ENCODE assay signal across 12 cellular contexts in genomic region chr14:50452979-50453705, GRCh38. TPM values are rescaled to one million over a fixed set of nuclear protein-coding genes. Genes with fewer than 3 reads are reported as not detected.
DNase-seq lines count a peak whose midpoint lies in the region; ATAC-seq and TF ChIP-seq lines count a peak whose summit lies in the region.
"Had no signal": no experiment of that assay in that cellular context is flagged by ENCODE, and none has a peak within 500 bp of the region (broad histone marks: within the 10 kb centered on the region; RNA-seq: fewer than 3 reads in every experiment).

No MANE protein-coding gene starts in this region.

- H4K8ac ChIP-seq in mesenchymal stem cell (ENCODE audit: low read length) = no peak overlapping the region

- H3K18ac ChIP-seq in mesenchymal stem cell (ENCODE audit: low read depth in 1 of 2, low read length in 2 of 2) = no peak overlapping the region

- H3K27ac ChIP-seq in mesenchymal stem cell (ENCODE audit: low read length, poor library complexity, severe bottlenecking) = no peak overlapping the region

- no peaks in the 10 kb centered on the region for H3K27me3 Mint-ChIP-seq in nephron progenitor cell (ENCODE audit: low read depth, poor library complexity)

- no peak overlapping the region for H3K14ac ChIP-seq in mesenchymal stem cell (ENCODE audit: low read length in 2 of 2)

- H3K4me3 ChIP-seq in choroid plexus epithelial cell (ENCODE audit: low read depth, low read length) (no peak overlapping the region), mesenchymal stem cell (ENCODE audit: insufficient read depth in 1 of 2, low read depth in 1 of 2, low read length in 2 of 2) (peak overlapping the region in 1 of 2 experiments; percentile 50)

- intact Hi-C loops in left ventricle myocardium superior (cut with micrococcal nuclease) = no loop called here

- peak; percentile 18 for DNase-seq in Ammon's horn (ENCODE audit: low spot score)
- DNase-seq in NCI-H1105 treated with DMSO at 0.1 percent for 48 hours (lab: John Stamatoyannopoulos, UW) = peak; percentile 72
- DNase-seq in choroid plexus epithelial cell (ENCODE audit: low read depth) = peak; percentile 86
- peak; percentile 56 for DNase-seq in mesenchymal stem cell
- DNase-seq in nephron progenitor cell = no peak
- no peak for DNase-seq in NOMO-1 treated with dmso at 0.1 percent for 144 hours (lab: John Stamatoyannopoulos, UW; ENCODE audit: unreplicated experiment)
- DNase-seq in left ventricle myocardium superior = no peak
- DNase-seq in HT-29 (ENCODE audit: low spot score) = no peak
- DNase-seq: immature natural killer cell, NCI-H1436, retina, Right ventricle myocardium superior had no signal

- H4K91ac ChIP-seq in mesenchymal stem cell (ENCODE audit: low read length) = no peak overlapping the region

- H3K23ac ChIP-seq in mesenchymal stem cell (ENCODE audit: low read length in 2 of 2) = no peak overlapping the region

- no peak overlapping the region for H2BK5ac ChIP-seq in mesenchymal stem cell (ENCODE audit: low read depth, low read length, poor library complexity, severe bottlenecking)

- H2AFZ ChIP-seq in mesenchymal stem cell (ENCODE audit: low read depth, low read length) = no peak overlapping the region

- H3K4me1 ChIP-seq in mesenchymal stem cell (ENCODE audit: control insufficient read depth, insufficient read depth, low read depth, low read length) = no peaks in the 10 kb centered on the region

- TF ChIP-seq CTCF in choroid plexus epithelial cell (conservative IDR thresholded peaks at IDR 0.05; ENCODE audit: low read depth, low read length) (no peak), nephron progenitor cell (IDR thresholded peaks at IDR 0.05) (no peak)

- no peaks in the 10 kb centered on the region for H3K4me1 Mint-ChIP-seq in nephron progenitor cell
- H3K4me1 Mint-ChIP-seq: immature natural killer cell had no signal

- 100% methylated on average over 1 of the region's 3 CpGs for WGBS in mesenchymal stem cell

- no peak for ATAC-seq in left ventricle myocardium superior

- peaks cover 15% of the 10 kb centered on the region for H3K79me1 ChIP-seq in mesenchymal stem cell (replicated peaks; ENCODE audit: low read length, poor library complexity, severe bottlenecking)

- no peaks in the 10 kb centered on the region for H3K27me3 ChIP-seq in mesenchymal stem cell (ENCODE audit: control insufficient read depth in 1 of 2, insufficient read depth in 1 of 2, low read length in 2 of 2)

- peaks cover 4 to 83% of the 10 kb centered on the region in 2 experiments for H3K36me3 ChIP-seq in mesenchymal stem cell (ENCODE audit: control insufficient read depth in 1 of 2, insufficient read depth in 2 of 2, low read depth in 1 of 2, low read length in 2 of 2)

- H3K9me3 ChIP-seq in mesenchymal stem cell (ENCODE audit: control insufficient read depth, low read length) = no peaks in the 10 kb centered on the region

- H3K36me3 Mint-ChIP-seq in nephron progenitor cell (ENCODE audit: low read depth) = peaks cover 5% of the 10 kb centered on the region

- no peak overlapping the region for H2BK120ac ChIP-seq in mesenchymal stem cell (ENCODE audit: low read depth, low read length)

- H3K4me2 ChIP-seq in mesenchymal stem cell (ENCODE audit: low read length, poor library complexity, severe bottlenecking) = no peak overlapping the region

- H2BK15ac ChIP-seq in mesenchymal stem cell (ENCODE audit: low read depth, poor library complexity, severe bottlenecking) = no peak overlapping the region

- no peak overlapping the region for H3K27ac Mint-ChIP-seq in nephron progenitor cell

- H3K4me3 Mint-ChIP-seq in nephron progenitor cell = no peak overlapping the region
- H3K4me3 Mint-ChIP-seq: immature natural killer cell had no signal

- H2BK12ac ChIP-seq in mesenchymal stem cell (ENCODE audit: low read length in 2 of 2) = no peak overlapping the region

- H2AK5ac ChIP-seq in mesenchymal stem cell (ENCODE audit: low read length, severe bottlenecking) = no peak overlapping the region

- peaks cover 11% of the 10 kb centered on the region for H3K9me3 Mint-ChIP-seq in nephron progenitor cell
- H3K9me3 Mint-ChIP-seq: immature natural killer cell had no signal

- H3K9ac ChIP-seq in mesenchymal stem cell (ENCODE audit: low read length) = peak overlapping the region; percentile 83

- no peak overlapping the region for H3K4ac ChIP-seq in mesenchymal stem cell (ENCODE audit: low read depth in 1 of 2, low read length in 2 of 2)

RNA-seq across cellular contexts. Expression of gene CDKL1, which starts 56.5 kb away (rescaled TPM):
- polyA plus RNA-seq in mesenchymal stem cell (2013, experiment 1 of 2) = 6.5 TPM
- polyA plus RNA-seq in mesenchymal stem cell (2013, experiment 2 of 2) = 4.4 TPM
- total RNA-seq in left ventricle myocardium superior = 2.0 TPM
- 5.5 and 12.9 TPM in 2 replicates for total RNA-seq in HT-29 (2014; rRNA removed; shearing (Covaris generic))

Comparison
In these comparisons a context has a peak if more than half of its experiments do, and no peak if none do; other contexts are left out.
1. DNase-seq: peak in Ammon's horn (single experiment), NCI-H1105 treated with DMSO at 0.1 percent for 48 hours (single experiment), choroid plexus epithelial cell (single experiment) and mesenchymal stem cell (single experiment); none in nephron progenitor cell (single experiment), NOMO-1 treated with dmso at 0.1 percent for 144 hours (single experiment), left ventricle myocardium superior (single experiment) and HT-29 (single experiment).